ENCODE assay signal across 14 cellular contexts in genomic region chr10:93762979-93763391, GRCh38. TPM values are rescaled to one million over a fixed set of nuclear protein-coding genes. Genes with fewer than 3 reads are reported as not detected.
DNase-seq lines count a peak whose midpoint lies in the region; ATAC-seq, FAIRE-seq and TF ChIP-seq lines count a peak whose summit lies in the region.
"Had no signal": no experiment of that assay in that cellular context is flagged by ENCODE, and none has a peak within 500 bp of the region (broad histone marks: within the 10 kb centered on the region; RNA-seq: fewer than 3 reads in every experiment).

No MANE protein-coding gene starts in this region.

- H3K9me3 ChIP-seq in SK-N-SH (no peaks in the 10 kb centered on the region), pancreas (no peaks in the 10 kb centered on the region), colonic mucosa (no peaks in the 10 kb centered on the region), A673 (ENCODE audit: low read depth, low read length, poor library complexity, severe bottlenecking) (no peaks in the 10 kb centered on the region)
- H3K9me3 ChIP-seq: right atrium auricular region had no signal

- H3K4me1 ChIP-seq in SK-N-SH (ENCODE audit: control insufficient read depth in 1 of 2, insufficient read depth in 2 of 2, low read depth in 1 of 2, low read length in 1 of 2) (peaks cover 0 to 14% of the 10 kb centered on the region in 2 experiments; a peak in 2 of 4 replicates), pancreas (no peaks in the 10 kb centered on the region), colonic mucosa (no peaks in the 10 kb centered on the region), A673 (ENCODE audit: insufficient read depth, low read length, poor library complexity, severe bottlenecking) (no peaks in the 10 kb centered on the region)
- H3K4me1 ChIP-seq: right atrium auricular region had no signal

- H3K27ac ChIP-seq in SK-N-SH (ENCODE audit: low read depth in 2 of 2, low read length in 1 of 2), result no peak overlapping the region
- no peak overlapping the region for H3K27ac ChIP-seq in pancreas
- H3K27ac ChIP-seq in colonic mucosa, result no peak overlapping the region
- H3K27ac ChIP-seq in A673 (ENCODE audit: low read depth, low read length, poor library complexity, severe bottlenecking), result no peak overlapping the region
- H3K27ac ChIP-seq: right atrium auricular region had no signal

- WGBS in SK-N-SH (ENCODE audit: low lambda C conversion rate), result 43% methylated on average over 5 of the region's 5 CpGs
- WGBS in pancreas, 2 donors, result 25 to 26% methylated on average over 5 of the region's 5 CpGs

- DNase-seq in SK-N-SH (no peak), pancreas (peak in 2 of 6 donors; percentile 10 to 12), colonic mucosa (no peak), A673 (ENCODE audit: low spot score) (no peak), NCI-H1105 treated with DMSO at 0.1 percent for 48 hours (lab: John Stamatoyannopoulos, UW) (no peak), DMS153 (lab: John Stamatoyannopoulos, UW) (no peak)
- DNase-seq: activated CD4-positive, alpha-beta memory T cell treated with anti-CD3 and anti-CD28 coated beads for 36 hours; activated naive CD4-positive, alpha-beta T cell treated with anti-CD3 and anti-CD28 coated beads, Interleukin-2, amount 10 ng/mL, durations not matched to agents 7 days and 5 days; CD8-positive, alpha-beta T cell had no signal

- no peak overlapping the region for H3K4me3 ChIP-seq in SK-N-SH (ENCODE audit: low read depth in 2 of 2, low read length in 1 of 2)
- H3K4me3 ChIP-seq in pancreas, result no peak overlapping the region
- H3K4me3 ChIP-seq in colonic mucosa, result no peak overlapping the region
- no peak overlapping the region for H3K4me3 ChIP-seq in A673 (ENCODE audit: low read depth, low read length, poor library complexity, severe bottlenecking)
- H3K4me3 ChIP-seq: right atrium auricular region had no signal

- no peak overlapping the region for H3K4me2 ChIP-seq in SK-N-SH

- no peaks in the 10 kb centered on the region for H3F3A ChIP-seq in SK-N-SH (replicated peaks; ENCODE audit: insufficient read depth)

- H3K36me3 ChIP-seq in SK-N-SH (replicated peaks in 1 of 2; ENCODE audit: control insufficient read depth in 1 of 2, insufficient read depth in 2 of 2, low read length in 1 of 2) (no peaks in the 10 kb centered on the region), pancreas (no peaks in the 10 kb centered on the region), colonic mucosa (no peaks in the 10 kb centered on the region), A673 (ENCODE audit: insufficient read depth, low read length, poor library complexity, severe bottlenecking) (no peaks in the 10 kb centered on the region)
- H3K36me3 ChIP-seq: right atrium auricular region had no signal

- no peak for TF ChIP-seq CTCF in SK-N-SH (IDR thresholded peaks at IDR 0.05)
- TF ChIP-seq CTCF in pancreas (IDR thresholded peaks at IDR 0.05), result no peak
- no peak for TF ChIP-seq CTCF in colonic mucosa (IDR thresholded peaks at IDR 0.05)
- TF ChIP-seq CTCF in A673 (conservative IDR thresholded peaks at IDR 0.05; ENCODE audit: low read depth, low read length), result no peak

- no TSS peak for BruUV-seq in A673 (replicated peaks; lab: Mats Ljungman, UMichigan)

- POLR2A ChIA-PET in SK-N-SH (lab: Yijun Ruan, JAX), result no interaction called here
- POLR2A ChIA-PET in A673 (lab: Charles Lee; ENCODE audit: low non-redundant PET), result no interaction called here

- no peak for TF ChIP-seq EP300 in SK-N-SH (IDR thresholded peaks at IDR 0.05; ENCODE audit: borderline replicate concordance in 1 of 2, low read depth in 1 of 2, low read length in 1 of 2)

- H3K27me3 ChIP-seq in SK-N-SH (ENCODE audit: insufficient read depth), result no peaks in the 10 kb centered on the region
- H3K27me3 ChIP-seq in pancreas, result no peaks in the 10 kb centered on the region
- H3K27me3 ChIP-seq in colonic mucosa, result peaks cover 4% of the 10 kb centered on the region
- H3K27me3 ChIP-seq in A673 (replicated peaks; ENCODE audit: insufficient read depth, low read depth, low read length, poor library complexity), result peaks cover under 1% of the 10 kb centered on the region
- H3K27me3 ChIP-seq: right atrium auricular region had no signal

- CTCF ChIA-PET in SK-N-SH (lab: Yijun Ruan, JAX) (no interaction called here), A673 (lab: Charles Lee) (no interaction called here)

- no peaks in the 10 kb centered on the region for H3K9me2 ChIP-seq in SK-N-SH

- no peak for FAIRE-seq in pancreas (lab: Jason Lieb, UNC)
- FAIRE-seq: GM19239 had no signal

- intact Hi-C loops in pancreas (cut with DNase I), result no loop called here
- intact Hi-C loops in colonic mucosa (cut with DNase I), result no loop called here
- intact Hi-C loops in A673 (cut with micrococcal nuclease; ENCODE audit: unreplicated experiment), result no loop called here

- H3K9ac ChIP-seq in SK-N-SH (no peak overlapping the region), colonic mucosa (ENCODE audit: low read depth in 2 of 2, low read length in 2 of 2) (no peak overlapping the region)

- ATAC-seq in GM19023 (IDR thresholded peaks at IDR 0.05; ENCODE audit: unreplicated experiment), result peak; percentile 52
- peak; percentile 52 for ATAC-seq in HG02884 (IDR thresholded peaks at IDR 0.05; ENCODE audit: unreplicated experiment)
- peak in 3 of 4 donors; percentile 44 to 71 (median 58) for ATAC-seq in pancreas
- ATAC-seq: CD8-positive, alpha-beta T cell had no signal

- H3K79me2 ChIP-seq in SK-N-SH (ENCODE audit: insufficient read depth), result no peaks in the 10 kb centered on the region

- no peak overlapping the region for H2AFZ ChIP-seq in SK-N-SH (ENCODE audit: low read depth)

- TF ChIP-seq RAD21 in SK-N-SH (IDR thresholded peaks at IDR 0.05; ENCODE audit: low read length), result no peak

- no peaks in the 10 kb centered on the region for H4K20me1 ChIP-seq in SK-N-SH (ENCODE audit: insufficient read depth)

TF ChIP-seq in SK-N-SH, 30 proteins besides CTCF, POLR2A, EP300 and RAD21:
- TF ChIP-seq FOXM1 (IDR thresholded peaks at IDR 0.05; ENCODE audit: low read depth), result no peak
- TF ChIP-seq USF1 (IDR thresholded peaks at IDR 0.05; ENCODE audit: borderline replicate concordance, low read depth), result no peak
- TF ChIP-seq GATA2 (CRISPR knock-in tag; IDR thresholded peaks at IDR 0.05), result 0 out of 2 replicates have a peak, but pooled peaks have one; percentile 10
TF ChIP-seq in SK-N-SH: peak in this region for 1.

RNA-seq across cellular contexts. Expression of gene LGI1, which starts 5.2 kb away (rescaled TPM):
- 0.03 TPM in 1 of 2 replicates, not detected in the other for polyA plus RNA-seq in SK-N-SH (2012; rRNA removed)
- polyA plus RNA-seq in SK-N-SH (2012; cell fraction: cytosol; rRNA removed), result 0.05 and 0.13 TPM in 2 replicates
- polyA plus RNA-seq in SK-N-SH (2012; cell fraction: nucleus; rRNA removed), result not detected in 2 replicates
- total RNA-seq in pancreas, result not detected
- under 1 TPM; 0.19 to 0.99 TPM for polyA plus RNA-seq in pancreas
- under 1 TPM; 0.47 to 0.98 TPM for total RNA-seq in colonic mucosa
- not detected in 2 replicates for total RNA-seq in A673 (2021)
- total RNA-seq: activated CD4-positive, alpha-beta memory T cell treated with anti-CD3 and anti-CD28 coated beads for 36 hours; CD8-positive, alpha-beta T cell; T-helper 2 cell treated with Interferon-gamma antibody and Interleukin-4, amounts not matched to agents 100 ng/mL and 5 ng/mL, for 36 hours had no signal
